Comparison of ENCODE assay signal across 21 cellular contexts in genomic region chr7:152513861-152514770, GRCh38.
"Had no signal": no experiment of that assay in that cellular context is flagged by ENCODE, and none has a peak within 500 bp of the region (broad histone marks: within the 10 kb centered on the region; RNA-seq: fewer than 3 reads in every experiment).

No MANE protein-coding gene starts in this region.

- H3K4me1 ChIP-seq: esophagus muscularis mucosa, gastrocnemius medialis, left lung, lower lobe of right lung, psoas muscle, right lobe of liver, suprapubic skin, thyroid gland had no signal

- H3K27me3 ChIP-seq: esophagus muscularis mucosa, gastrocnemius medialis, left lung, neutrophil, right lobe of liver, suprapubic skin, thyroid gland had no signal

- FAIRE-seq: endometrium, urothelium cell line had no signal

- H3K36me3 ChIP-seq: esophagus muscularis mucosa, gastrocnemius medialis, left lung, lower lobe of right lung, neutrophil, right lobe of liver, suprapubic skin, thyroid gland had no signal

- H3K27ac ChIP-seq: coronary artery, epithelial cell of prostate, esophagus muscularis mucosa, gastrocnemius medialis, left lung, lower lobe of right lung, neutrophil, psoas muscle, right lobe of liver, suprapubic skin, thyroid gland had no signal

- DNase-seq: effector CD4-positive, alpha-beta T cell; gastrocnemius medialis; islet precursor cell; lower lobe of right lung; psoas muscle; retina; stimulated activated CD4-positive, alpha-beta T cell treated with anti-CD3 and anti-CD28 coated beads, Interleukin-4, amount 100 ng/mL, for 1 hour; stimulated activated CD8-positive, alpha-beta memory T cell treated with anti-CD3 and anti-CD28 coated beads, Interleukin-4, amount 100 ng/mL, for 48 hours; stimulated activated naive CD8-positive, alpha-beta T cell treated with anti-CD3 and anti-CD28 coated beads, Interleukin-15, Interleukin-2, amounts not matched to agents 100 U/mL and 50 U/mL, for 24 hours; thyroid gland had no signal

- ATAC-seq: gastrocnemius medialis; left lung; lower lobe of right lung; natural killer cell treated with Interleukin-12 subunit alpha and Interleukin-12 subunit beta and Interleukin-15 and Interleukin-18, amount 100 ng/mL, for 72 hours; psoas muscle; right lobe of liver; stimulated activated effector memory CD8-positive, alpha-beta T cell treated with anti-CD3 and anti-CD28 coated beads, Interleukin-12 subunit alpha, Interleukin-12 subunit beta, amount 100 ng/mL, for 72 hours; stimulated activated naive CD8-positive, alpha-beta T cell treated with anti-CD3 and anti-CD28 coated beads, Interleukin-15, Interleukin-2, amounts not matched to agents 100 U/mL and 50 U/mL, for 24 hours had no signal

- H3K9me3 ChIP-seq: gastrocnemius medialis, left lung, neutrophil, right lobe of liver, suprapubic skin, thyroid gland had no signal

- H3K4me3 ChIP-seq: coronary artery, esophagus muscularis mucosa, gastrocnemius medialis, left lung, lower lobe of right lung, psoas muscle, right lobe of liver, suprapubic skin, thyroid gland had no signal
